ENCODE assay signal across 17 cellular contexts in genomic region chr11:119743041-119743440, GRCh38. TPM values are rescaled to one million over a fixed set of nuclear protein-coding genes. Genes with fewer than 3 reads are reported as not detected.
A peak's percentile ranks its signal among the peaks of the same experiment; 100 is the strongest.
DNase-seq lines count a peak whose midpoint lies in the region; ATAC-seq and FAIRE-seq lines count a peak whose summit lies in the region.
"Had no signal": no experiment of that assay in that cellular context is flagged by ENCODE, and none has a peak within 500 bp of the region (broad histone marks: within the 10 kb centered on the region; RNA-seq: fewer than 3 reads in every experiment).

No MANE protein-coding gene starts in this region.

- no peaks in the 10 kb centered on the region for H3K36me3 ChIP-seq in HUES64 (ENCODE audit: insufficient read depth, low read length)
- H3K36me3 ChIP-seq in small intestine (ENCODE audit: control insufficient read depth in 2 of 2, insufficient read depth in 2 of 2, low read length in 2 of 2): no peaks in the 10 kb centered on the region
- H3K36me3 ChIP-seq: prostate gland, tibial nerve had no signal

- FAIRE-seq in small intestine (lab: Jason Lieb, UNC): no peak
- FAIRE-seq: islet of Langerhans had no signal

- 0 out of 2 replicates have a peak overlapping the region, but pooled peaks have one; percentile 44 for H3K9ac ChIP-seq in HUES64 (ENCODE audit: low read depth, low read length)

- H3K9me3 ChIP-seq in HUES64 (ENCODE audit: insufficient read depth, low read depth, low read length): no peaks in the 10 kb centered on the region
- no peaks in the 10 kb centered on the region for H3K9me3 ChIP-seq in small intestine (ENCODE audit: control insufficient read depth, low read depth)
- H3K9me3 ChIP-seq: prostate gland, tibial nerve had no signal

- H3K27me3 ChIP-seq in HUES64 (ENCODE audit: insufficient read depth, low read length): peaks cover 25% of the 10 kb centered on the region
- H3K27me3 ChIP-seq in small intestine (ENCODE audit: control insufficient read depth in 2 of 2, insufficient read depth in 2 of 2, low read length in 2 of 2): peaks cover 0 to 7% of the 10 kb centered on the region in 2 donors

- H3K4me3 ChIP-seq in HUES64 (ENCODE audit: low read length): peak overlapping the region; percentile 60
- no peak overlapping the region for H3K4me3 ChIP-seq in small intestine (ENCODE audit: low read depth in 1 of 2, low read length in 2 of 2)
- H3K4me3 ChIP-seq: prostate gland had no signal

- ATAC-seq in left colon (peak; percentile 11), HG03457 (IDR thresholded peaks at IDR 0.05; ENCODE audit: unreplicated experiment) (no peak)
- ATAC-seq: PC-3 had no signal

- intact Hi-C loops in left colon (cut with DNase I, micrococcal nuclease): no loop called here

- peaks cover 4% of the 10 kb centered on the region; the same call in 1 of the 2 replicates for H3K4me1 ChIP-seq in HUES64 (ENCODE audit: insufficient read depth, low read length)
- H3K4me1 ChIP-seq in small intestine (ENCODE audit: control insufficient read depth in 2 of 2, insufficient read depth in 1 of 2, low read depth in 1 of 2, low read length in 1 of 2): peaks cover 0 to 5% of the 10 kb centered on the region in 2 donors

- H3K27ac ChIP-seq in HUES64 (ENCODE audit: low read depth, low read length): no peak overlapping the region; the same call in 1 of the 2 replicates
- peak overlapping the region; percentile 76 for H3K27ac ChIP-seq in angular gyrus (ENCODE audit: low read depth, low read length)
- peak overlapping the region in 1 of 2 donors; percentile 3 for H3K27ac ChIP-seq in small intestine (ENCODE audit: low read depth in 1 of 2, low read length in 1 of 2)
- H3K27ac ChIP-seq: prostate gland had no signal

- 68% methylated on average over 7 of the region's 9 CpGs for WGBS in HUES64
- WGBS in small intestine, 3 donors: 17 to 55% (median 26%) methylated on average over 9 of the region's 9 CpGs

- DNase-seq in left colon: peak; percentile 68
- peak; percentile 55 for DNase-seq in small intestine
- DNase-seq in NOMO-1 treated with dmso at 0.1 percent for 144 hours (lab: John Stamatoyannopoulos, UW; ENCODE audit: unreplicated experiment): no peak
- no peak for DNase-seq in NCI-H187 (lab: John Stamatoyannopoulos, UW)
- DNase-seq: activated CD4-positive, alpha-beta T cell treated with anti-CD3 and anti-CD28 coated beads, Interleukin-2, amount 50 U/mL, for 1 hour; activated T-cell treated with anti-CD3 and anti-CD28 coated beads, Interleukin-2, amount 50 U/mL, for 1 hour; DMS 273 treated with DMSO at 0.1 percent for 48 hours; foreskin melanocyte; GOT3; midbrain; PC-3 had no signal

RNA-seq across cellular contexts. Expression of gene NECTIN1, which starts 14.0 kb away (rescaled TPM):
- polyA plus RNA-seq in HUES64 (2013, experiment 1 of 2): 54.9 TPM
- 46.5 TPM for polyA plus RNA-seq in HUES64 (2013, experiment 2 of 2)
- 10 to 100 TPM; 43.9 to 44.1 TPM for total RNA-seq in left colon
- 10 to 100 TPM in 1 of 3 donors, 1 to 10 TPM in 2; 2.7 to 32.8 (median 3.6) TPM for polyA plus RNA-seq in small intestine

Comparison
In these comparisons a context has a peak if more than half of its experiments do, and no peak if none do; other contexts are left out.
1. DNase-seq: peak in left colon (2 of 2) and small intestine (single experiment); none in NOMO-1 treated with dmso at 0.1 percent for 144 hours (single experiment) and NCI-H187 (0 of 2).